In genomic region chr12:54358620-54358944, GRCh38 we compare ENCODE assay signal across 9 cellular contexts. TPM values are rescaled to one million over a fixed set of nuclear protein-coding genes. Genes with fewer than 3 reads are reported as not detected.
DNase-seq lines count a peak whose midpoint lies in the region; ATAC-seq and TF ChIP-seq lines count a peak whose summit lies in the region.
"Had no signal": no experiment of that assay in that cellular context is flagged by ENCODE, and none has a peak within 500 bp of the region (broad histone marks: within the 10 kb centered on the region; RNA-seq: fewer than 3 reads in every experiment).

No MANE protein-coding gene starts in this region.

- H3K4me3 ChIP-seq in right atrium auricular region (peak overlapping the region; percentile 56 to 67), coronary artery (peak overlapping the region; percentile 86), mucosa of descending colon (peak overlapping the region; percentile 32)

- H3K4me1 Mint-ChIP-seq in natural killer cell treated with Interleukin-12 subunit alpha and Interleukin-12 subunit beta and Interleukin-15 and Interleukin-18, amount 100 ng/mL, for 72 hours (ENCODE audit: low read depth in 2 of 2), result peaks cover 19 to 32% of the 10 kb centered on the region in 2 donors

- intact Hi-C loops in Right ventricle myocardium superior (cut with DNase I), result loop anchor here (5.0 kb wide), 1 partner anchor 66 kb away; no protein-coding TSS in a partner anchor
- intact Hi-C loops in mucosa of descending colon (cut with DNase I, micrococcal nuclease), result no loop called here

- H3K36me3 Mint-ChIP-seq in natural killer cell treated with Interleukin-12 subunit alpha and Interleukin-12 subunit beta and Interleukin-15 and Interleukin-18, amount 100 ng/mL, for 72 hours, result no peaks in the 10 kb centered on the region

- no peak overlapping the region for H3K4me3 Mint-ChIP-seq in natural killer cell treated with Interleukin-12 subunit alpha and Interleukin-12 subunit beta and Interleukin-15 and Interleukin-18, amount 100 ng/mL, for 72 hours

- DNase-seq in right atrium auricular region (ENCODE audit: low spot score) (no peak), Right ventricle myocardium superior (no peak), coronary artery (ENCODE audit: low spot score) (no peak), mucosa of descending colon (no peak), UCSD-AML1 (lab: John Stamatoyannopoulos, UW; ENCODE audit: unreplicated experiment) (no peak)
- DNase-seq in natural killer cell treated with Interleukin-12 subunit alpha and Interleukin-12 subunit beta and Interleukin-15 and Interleukin-18, amount 100 ng/mL, for 72 hours (ENCODE audit: low spot score), result no peak

- TF ChIP-seq CTCF in right atrium auricular region (IDR thresholded peaks at IDR 0.05), result no peak
- TF ChIP-seq CTCF in coronary artery (IDR thresholded peaks at IDR 0.05), result no peak
- no peak for TF ChIP-seq CTCF in mucosa of descending colon (IDR thresholded peaks at IDR 0.05)

- H3K4me1 ChIP-seq in right atrium auricular region (peaks cover 0 to 30% of the 10 kb centered on the region in 2 donors), mucosa of descending colon (ENCODE audit: low read depth) (no peaks in the 10 kb centered on the region)

- no peaks in the 10 kb centered on the region for H3K27me3 ChIP-seq in right atrium auricular region

- H3K9me3 Mint-ChIP-seq in natural killer cell treated with Interleukin-12 subunit alpha and Interleukin-12 subunit beta and Interleukin-15 and Interleukin-18, amount 100 ng/mL, for 72 hours, result no peaks in the 10 kb centered on the region

- H3K27ac ChIP-seq in right atrium auricular region, result peak overlapping the region; percentile 86 to 90
- peak overlapping the region; percentile 73 to 90 for H3K27ac ChIP-seq in coronary artery

- H3K36me3 ChIP-seq in right atrium auricular region, result no peaks in the 10 kb centered on the region
- no peaks in the 10 kb centered on the region for H3K36me3 ChIP-seq in mucosa of descending colon (ENCODE audit: low read depth)

- no peaks in the 10 kb centered on the region for H3K9me3 ChIP-seq in right atrium auricular region
- H3K9me3 ChIP-seq in mucosa of descending colon, result no peaks in the 10 kb centered on the region

- no peak for ATAC-seq in Right ventricle myocardium superior (ENCODE audit: poor library complexity)
- no peak for ATAC-seq in mucosa of descending colon
- no peak for ATAC-seq in HG03342 (IDR thresholded peaks at IDR 0.05; ENCODE audit: unreplicated experiment)
- ATAC-seq in HG03135 (IDR thresholded peaks at IDR 0.05; ENCODE audit: unreplicated experiment), result no peak
- no peak for ATAC-seq in natural killer cell treated with Interleukin-12 subunit alpha and Interleukin-12 subunit beta and Interleukin-15 and Interleukin-18, amount 100 ng/mL, for 72 hours

- no peaks in the 10 kb centered on the region for H3K27me3 Mint-ChIP-seq in natural killer cell treated with Interleukin-12 subunit alpha and Interleukin-12 subunit beta and Interleukin-15 and Interleukin-18, amount 100 ng/mL, for 72 hours

- H3K27ac Mint-ChIP-seq in natural killer cell treated with Interleukin-12 subunit alpha and Interleukin-12 subunit beta and Interleukin-15 and Interleukin-18, amount 100 ng/mL, for 72 hours, result no peak overlapping the region

RNA-seq across cellular contexts. Expression of gene GPR84, which starts 5.7 kb away (rescaled TPM):
- total RNA-seq in right atrium auricular region, result under 1 TPM in 1 of 2 donors, not detected in 1; 0.43 TPM
- not detected for total RNA-seq in Right ventricle myocardium superior
- total RNA-seq in mucosa of descending colon, result 1 to 10 TPM in 1 of 3 donors, under 1 TPM in 1, not detected in 1; 0.60 to 1.7 TPM
- 10 to 100 TPM; 23.5 to 91.5 TPM for total RNA-seq in natural killer cell treated with Interleukin-12 subunit alpha and Interleukin-12 subunit beta and Interleukin-15 and Interleukin-18, amount 100 ng/mL, for 72 hours
- total RNA-seq: Daoy had no signal

RNA-seq across cellular contexts. Expression of gene ZNF385A, which starts 26.0 kb away (rescaled TPM):
- total RNA-seq in right atrium auricular region, result 10 to 100 TPM in 1 of 2 donors, 1 to 10 TPM in 1; 6.7 to 12.7 TPM
- 10.7 TPM for total RNA-seq in Right ventricle myocardium superior
- total RNA-seq in mucosa of descending colon, result 10 to 100 TPM in 2 of 3 donors, 1 to 10 TPM in 1; 3.5 to 15.0 (median 10.4) TPM
- 1 to 10 TPM; 1.1 to 1.5 TPM for total RNA-seq in natural killer cell treated with Interleukin-12 subunit alpha and Interleukin-12 subunit beta and Interleukin-15 and Interleukin-18, amount 100 ng/mL, for 72 hours

RNA-seq across cellular contexts. Expression of gene COPZ1, which starts 33.7 kb away (rescaled TPM):
- total RNA-seq in right atrium auricular region (100 to 1,000 TPM in 1 of 2 donors, 10 to 100 TPM in 1; 79.2 to 154 TPM), Right ventricle myocardium superior (116 TPM), mucosa of descending colon (100 to 1,000 TPM in 2 of 3 donors, 10 to 100 TPM in 1; 84.0 to 115 (median 104) TPM)
- 100 to 1,000 TPM; 111 to 158 TPM for total RNA-seq in natural killer cell treated with Interleukin-12 subunit alpha and Interleukin-12 subunit beta and Interleukin-15 and Interleukin-18, amount 100 ng/mL, for 72 hours

RNA-seq across cellular contexts. Expression of gene NFE2, which starts 57.8 kb away (rescaled TPM):
- total RNA-seq in right atrium auricular region, result 1 to 10 TPM; 1.1 to 2.9 TPM
- total RNA-seq in Right ventricle myocardium superior, result 0.40 TPM
- total RNA-seq in mucosa of descending colon, result under 1 TPM in 2 of 3 donors, not detected in 1; 0.25 to 0.31 TPM
- total RNA-seq in natural killer cell treated with Interleukin-12 subunit alpha and Interleukin-12 subunit beta and Interleukin-15 and Interleukin-18, amount 100 ng/mL, for 72 hours, result 1 to 10 TPM in 1 of 2 donors, not detected in 1; 3.7 TPM
- total RNA-seq: Daoy had no signal

Comparison
In these comparisons a context has a peak if more than half of its experiments do, and no peak if none do; other contexts are left out.
1. H3K4me3 ChIP-seq: peak in every context shown above with its lines; median percentile 86 in coronary artery; 62 in right atrium auricular region; 32 in mucosa of descending colon.
2. RNA of gene GPR84, which starts 5.7 kb away (total RNA-seq): 23.5 to 91.5 TPM in natural killer cell treated with Interleukin-12 subunit alpha and Interleukin-12 subunit beta and Interleukin-15 and Interleukin-18, amount 100 ng/mL, for 72 hours; 0.60 to 1.7 TPM in mucosa of descending colon, 0.43 TPM in right atrium auricular region and not detected in Right ventricle myocardium superior (single experiment); every median in the first group is over 4 times any median in the second.